ENCODE assay signal across 17 cellular contexts in the genomic region with DNA sequence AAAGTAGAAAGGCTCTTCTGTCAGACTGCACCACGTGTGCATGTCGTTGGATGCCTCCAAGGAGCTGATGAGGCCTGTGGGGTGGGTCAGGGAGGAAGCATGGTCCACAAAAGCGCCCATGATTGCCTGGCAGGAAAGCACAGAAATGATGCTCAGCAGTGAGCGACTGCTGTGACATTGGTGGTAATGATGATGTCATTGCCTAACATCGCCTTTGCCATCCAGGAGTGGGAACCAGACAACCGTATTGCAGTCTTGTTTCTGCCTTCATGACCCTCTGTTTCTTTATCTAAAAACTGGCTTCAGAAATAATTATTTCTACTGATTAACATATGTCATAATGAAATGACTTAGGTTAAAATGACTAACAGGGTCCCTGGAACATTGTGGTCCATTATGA.
DNase-seq lines count a peak whose midpoint lies in the region; TF ChIP-seq lines count a peak whose summit lies in the region.
"Had no signal": no experiment of that assay in that cellular context is flagged by ENCODE, and none has a peak within 500 bp of the region (broad histone marks: within the 10 kb centered on the region; RNA-seq: fewer than 3 reads in every experiment).

No MANE protein-coding gene starts in this region.

- POLR2A ChIA-PET in HEK293 (lab: Yijun Ruan, JAX) = no interaction called here
- POLR2A ChIA-PET in HEK293T (lab: Yijun Ruan, JAX) = no interaction called here

- no peak overlapping the region for H3K27ac ChIP-seq in right atrium auricular region
- no peak overlapping the region for H3K27ac ChIP-seq in HEK293 (ENCODE audit: extremely low read depth, low read depth, low read length)
- H3K27ac ChIP-seq: 22Rv1; A549; BLaER1 treated with 17β-estradiol and CSF1 and Interleukin-3, amounts not matched to agents 10 nM and 100 nM; C4-2B had no signal

- peaks cover 10% of the 10 kb centered on the region for H3K27me3 Mint-ChIP-seq in osteocyte (ENCODE audit: unreplicated experiment)

- H3K36me3 ChIP-seq in right atrium auricular region (no peaks in the 10 kb centered on the region), HEK293 (ENCODE audit: control insufficient read depth in 2 of 2, insufficient read depth in 1 of 2, low read length in 2 of 2) (no peaks in the 10 kb centered on the region)
- H3K36me3 ChIP-seq: BLaER1 treated with 17β-estradiol and CSF1 and Interleukin-3, amounts not matched to agents 10 nM and 100 nM had no signal

- no peak for TF ChIP-seq CTCF in right atrium auricular region (IDR thresholded peaks at IDR 0.05)
- TF ChIP-seq CTCF in HEK293 (tag by site-specific recombination; IDR thresholded peaks at IDR 0.05) = no peak
- TF ChIP-seq CTCF in osteocyte (IDR thresholded peaks at IDR 0.05) = no peak

- no peaks in the 10 kb centered on the region for H3K4me1 Mint-ChIP-seq in osteocyte (ENCODE audit: unreplicated experiment)
- H3K4me1 Mint-ChIP-seq: B cell had no signal

- no peaks in the 10 kb centered on the region for H3K9me3 ChIP-seq in right atrium auricular region
- no peaks in the 10 kb centered on the region for H3K9me3 ChIP-seq in HEK293 (ENCODE audit: control insufficient read depth, insufficient read depth, low read depth, low read length)
- H3K9me3 ChIP-seq: A549 had no signal

- CTCF ChIA-PET in HEK293 (lab: Yijun Ruan, JAX) = no interaction called here
- CTCF ChIA-PET in HEK293T (lab: Yijun Ruan, JAX) = no interaction called here

- H3K27ac Mint-ChIP-seq in osteocyte (ENCODE audit: unreplicated experiment) = no peak overlapping the region
- H3K27ac Mint-ChIP-seq: B cell; CD4-positive, alpha-beta T cell; CD8-positive, alpha-beta T cell had no signal

- DNase-seq in cardiac septum (ENCODE audit: low spot score) (peak; percentile 27), right atrium auricular region (ENCODE audit: low spot score) (no peak), osteocyte (ENCODE audit: extremely low spot score, unreplicated experiment) (peak; percentile 44), HEK293T (ENCODE audit: extremely low spot score) (no peak)
- DNase-seq: AML-193; Caco-2; Calu3; CD4-positive, alpha-beta T cell; CD8-positive, alpha-beta T cell; DMS79 treated with DMSO at 0.1 percent for 48 hours; GF-D8 had no signal

- H3K4me3 Mint-ChIP-seq in osteocyte (ENCODE audit: unreplicated experiment) = no peak overlapping the region
- H3K4me3 Mint-ChIP-seq: B cell; CD4-positive, alpha-beta T cell; CD8-positive, alpha-beta T cell had no signal

- intact Hi-C loops in cardiac septum (cut with DNase I) = no loop called here

- no peaks in the 10 kb centered on the region for H3K9me3 Mint-ChIP-seq in osteocyte (ENCODE audit: unreplicated experiment)
- H3K9me3 Mint-ChIP-seq: CD4-positive, alpha-beta T cell; CD8-positive, alpha-beta T cell had no signal

- H3K4me1 ChIP-seq in right atrium auricular region (no peaks in the 10 kb centered on the region), HEK293 (ENCODE audit: control insufficient read depth, insufficient read depth, low read length) (no peaks in the 10 kb centered on the region)
- H3K4me1 ChIP-seq: A549; BLaER1 treated with 17β-estradiol and CSF1 and Interleukin-3, amounts not matched to agents 10 nM and 100 nM; Caco-2 had no signal

- H3K36me3 Mint-ChIP-seq in osteocyte (ENCODE audit: unreplicated experiment) = no peaks in the 10 kb centered on the region
- H3K36me3 Mint-ChIP-seq: CD8-positive, alpha-beta T cell had no signal

- H3K4me3 ChIP-seq in right atrium auricular region (no peak overlapping the region), HEK293 (ENCODE audit: low read depth, low read length) (no peak overlapping the region)
- H3K4me3 ChIP-seq: A549; BLaER1 treated with 17β-estradiol and CSF1 and Interleukin-3, amounts not matched to agents 10 nM and 100 nM had no signal

- no peaks in the 10 kb centered on the region for H3K27me3 ChIP-seq in right atrium auricular region
- H3K27me3 ChIP-seq: BLaER1 treated with 17β-estradiol and CSF1 and Interleukin-3, amounts not matched to agents 10 nM and 100 nM had no signal

TF ChIP-seq in HEK293, 187 proteins besides CTCF, POLR2A, EP300 and RAD21:
- TF ChIP-seq KLF16 (tag by site-specific recombination; IDR thresholded peaks at IDR 0.05) = no peak
- TF ChIP-seq, protein P1, sequence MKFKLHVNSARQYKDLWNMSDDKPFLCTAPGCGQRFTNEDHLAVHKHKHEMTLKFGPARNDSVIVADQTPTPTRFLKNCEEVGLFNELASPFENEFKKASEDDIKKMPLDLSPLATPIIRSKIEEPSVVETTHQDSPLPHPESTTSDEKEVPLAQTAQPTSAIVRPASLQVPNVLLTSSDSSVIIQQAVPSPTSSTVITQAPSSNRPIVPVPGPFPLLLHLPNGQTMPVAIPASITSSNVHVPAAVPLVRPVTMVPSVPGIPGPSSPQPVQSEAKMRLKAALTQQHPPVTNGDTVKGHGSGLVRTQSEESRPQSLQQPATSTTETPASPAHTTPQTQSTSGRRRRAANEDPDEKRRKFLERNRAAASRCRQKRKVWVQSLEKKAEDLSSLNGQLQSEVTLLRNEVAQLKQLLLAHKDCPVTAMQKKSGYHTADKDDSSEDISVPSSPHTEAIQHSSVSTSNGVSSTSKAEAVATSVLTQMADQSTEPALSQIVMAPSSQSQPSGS (tag by site-specific recombination; IDR thresholded peaks at IDR 0.05; ENCODE audit: low read depth) = peak; percentile 67
- no peak for TF ChIP-seq SETDB1 (IDR thresholded peaks at IDR 0.05; ENCODE audit: insufficient read length, low read length)
- TF ChIP-seq, protein P2, sequence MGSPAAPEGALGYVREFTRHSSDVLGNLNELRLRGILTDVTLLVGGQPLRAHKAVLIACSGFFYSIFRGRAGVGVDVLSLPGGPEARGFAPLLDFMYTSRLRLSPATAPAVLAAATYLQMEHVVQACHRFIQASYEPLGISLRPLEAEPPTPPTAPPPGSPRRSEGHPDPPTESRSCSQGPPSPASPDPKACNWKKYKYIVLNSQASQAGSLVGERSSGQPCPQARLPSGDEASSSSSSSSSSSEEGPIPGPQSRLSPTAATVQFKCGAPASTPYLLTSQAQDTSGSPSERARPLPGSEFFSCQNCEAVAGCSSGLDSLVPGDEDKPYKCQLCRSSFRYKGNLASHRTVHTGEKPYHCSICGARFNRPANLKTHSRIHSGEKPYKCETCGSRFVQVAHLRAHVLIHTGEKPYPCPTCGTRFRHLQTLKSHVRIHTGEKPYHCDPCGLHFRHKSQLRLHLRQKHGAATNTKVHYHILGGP (tag by site-specific recombination; IDR thresholded peaks at IDR 0.05) = no peak
TF ChIP-seq in HEK293: peak in this region for 1.

TF ChIP-seq in HEK293T, 16 proteins besides CTCF, POLR2A, EP300 and RAD21:
- TF ChIP-seq ZNF384 (IDR thresholded peaks at IDR 0.05) (no peak), FOXA1 (IDR thresholded peaks at IDR 0.05) (no peak), LEF1 (IDR thresholded peaks at IDR 0.05; ENCODE audit: borderline replicate concordance) (no peak), FOXM1 (IDR thresholded peaks at IDR 0.05; ENCODE audit: borderline replicate concordance) (no peak), L3MBTL2 (conservative IDR thresholded peaks at IDR 0.05) (no peak), BHLHE40 (IDR thresholded peaks at IDR 0.05; ENCODE audit: borderline replicate concordance) (no peak), ELF4 (IDR thresholded peaks at IDR 0.05) (no peak), SUZ12 (IDR thresholded peaks at IDR 0.05) (no peak), ARNT (IDR thresholded peaks at IDR 0.05) (no peak), CTBP1 (IDR thresholded peaks at IDR 0.05; ENCODE audit: borderline replicate concordance) (no peak), NFRKB (IDR thresholded peaks at IDR 0.05) (no peak), HDGF (IDR thresholded peaks at IDR 0.05; ENCODE audit: borderline replicate concordance) (no peak)
- TF ChIP-seq, protein P3, sequence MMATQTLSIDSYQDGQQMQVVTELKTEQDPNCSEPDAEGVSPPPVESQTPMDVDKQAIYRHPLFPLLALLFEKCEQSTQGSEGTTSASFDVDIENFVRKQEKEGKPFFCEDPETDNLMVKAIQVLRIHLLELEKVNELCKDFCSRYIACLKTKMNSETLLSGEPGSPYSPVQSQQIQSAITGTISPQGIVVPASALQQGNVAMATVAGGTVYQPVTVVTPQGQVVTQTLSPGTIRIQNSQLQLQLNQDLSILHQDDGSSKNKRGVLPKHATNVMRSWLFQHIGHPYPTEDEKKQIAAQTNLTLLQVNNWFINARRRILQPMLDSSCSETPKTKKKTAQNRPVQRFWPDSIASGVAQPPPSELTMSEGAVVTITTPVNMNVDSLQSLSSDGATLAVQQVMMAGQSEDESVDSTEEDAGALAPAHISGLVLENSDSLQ (IDR thresholded peaks at IDR 0.05) = no peak

Comparison
In these comparisons a context has a peak if more than half of its experiments do, and no peak if none do; other contexts are left out.
1. DNase-seq: peak in cardiac septum (single experiment) and osteocyte (single experiment); none in right atrium auricular region (single experiment) and HEK293T (single experiment).